In genomic region chr6:139119553-139119952, GRCh38 we compare ENCODE assay signal across 29 cellular contexts.
"Had no signal": no experiment of that assay in that cellular context is flagged by ENCODE, and none has a peak within 500 bp of the region (broad histone marks: within the 10 kb centered on the region; RNA-seq: fewer than 3 reads in every experiment).

No MANE protein-coding gene starts in this region.

- H3K4me2 ChIP-seq: SK-N-SH had no signal

- H3K4me3 ChIP-seq: adrenal gland, body of pancreas, breast epithelium, MG63, Peyer's patch, SJSA1 had no signal

- H3K27ac ChIP-seq: adrenal gland, body of pancreas, breast epithelium, Peyer's patch, SJSA1 had no signal

- FAIRE-seq: astrocyte, TTC549 had no signal

- H3K27me3 Mint-ChIP-seq: activated T-cell treated with anti-CD3 and anti-CD28 coated beads, Interleukin-2, amount 50 U/mL, for 24 hours had no signal

- DNase-seq: activated CD4-positive, alpha-beta T cell treated with anti-CD3 and anti-CD28 coated beads for 4 hours; activated CD8-positive, alpha-beta T cell treated with anti-CD3 and anti-CD28 coated beads, Interleukin-2, amount 10 ng/mL, durations not matched to agents 7 days and 5 days; activated gamma-delta T cell treated with Interleukin-2 at 50 U/mL for 16 hours; activated naive CD4-positive, alpha-beta T cell treated with anti-CD3 and anti-CD28 coated beads for 36 hours; activated T-cell treated with anti-CD3 and anti-CD28 coated beads, Interleukin-2, amount 50 U/mL, for 24 hours; adrenal gland; body of pancreas; Karpas-422; KBM-7; MG63; NCI-H1092; NCI-H1436 treated with DMSO at 0.1 percent for 48 hours; NCI-H1694 treated with DMSO at 0.1 percent for 48 hours; NCI-H2029; NCI-H345; NCI-H524 treated with DMSO at 0.1 percent for 48 hours; PC-3; Peyer's patch; RPMI8226; SHP77 treated with DMSO at 0.1 percent for 48 hours; SK-N-SH had no signal

- H3K9ac ChIP-seq: SK-N-SH had no signal

- H3K27ac Mint-ChIP-seq: activated CD8-positive, alpha-beta T cell treated with anti-CD3 and anti-CD28 coated beads, Interleukin-2, amount 10 ng/mL, durations not matched to agents 7 days and 5 days; activated naive CD4-positive, alpha-beta T cell treated with anti-CD3 and anti-CD28 coated beads for 36 hours; activated T-cell treated with anti-CD3 and anti-CD28 coated beads, Interleukin-2, amount 50 U/mL, for 24 hours; T-helper 2 cell treated with Interferon-gamma antibody and Interleukin-4, amounts not matched to agents 5 μg/mL and 100 μg/mL, for 36 hours; WTC11 had no signal

- H3K4me3 Mint-ChIP-seq: activated CD8-positive, alpha-beta T cell treated with anti-CD3 and anti-CD28 coated beads, Interleukin-2, amount 10 ng/mL, durations not matched to agents 7 days and 5 days; activated naive CD4-positive, alpha-beta T cell treated with anti-CD3 and anti-CD28 coated beads for 36 hours; activated T-cell treated with anti-CD3 and anti-CD28 coated beads, Interleukin-2, amount 50 U/mL, for 24 hours; T-helper 1 cell treated with Interleukin-12 subunit alpha and Interleukin-12 subunit beta and Interleukin-4 antibody, amounts not matched to agents 30 μg/mL and 1 μg/mL, for 36 hours; T-helper 2 cell treated with Interferon-gamma antibody and Interleukin-4, amounts not matched to agents 5 μg/mL and 100 μg/mL, for 36 hours; WTC11 had no signal

- H3K9me3 ChIP-seq: adrenal gland, SK-N-SH had no signal

- ATAC-seq: activated CD4-positive, CD25-positive, alpha-beta regulatory T cell treated with anti-CD3 and anti-CD28 coated beads, Interleukin-2, amount 50 U/mL, for 24 hours; activated CD8-positive, alpha-beta T cell treated with anti-CD3 and anti-CD28 coated beads, Interleukin-2, amount 10 ng/mL, durations not matched to agents 7 days and 5 days; body of pancreas; PC-3; WTC11 had no signal

- H3K36me3 ChIP-seq: adrenal gland, breast epithelium, MG63, Peyer's patch, SJSA1 had no signal

- H3K27me3 ChIP-seq: adrenal gland, body of pancreas, breast epithelium, MG63, Peyer's patch, SJSA1 had no signal

- H3K4me1 ChIP-seq: adrenal gland, body of pancreas, breast epithelium, Peyer's patch, SJSA1 had no signal
